In the genomic region with DNA sequence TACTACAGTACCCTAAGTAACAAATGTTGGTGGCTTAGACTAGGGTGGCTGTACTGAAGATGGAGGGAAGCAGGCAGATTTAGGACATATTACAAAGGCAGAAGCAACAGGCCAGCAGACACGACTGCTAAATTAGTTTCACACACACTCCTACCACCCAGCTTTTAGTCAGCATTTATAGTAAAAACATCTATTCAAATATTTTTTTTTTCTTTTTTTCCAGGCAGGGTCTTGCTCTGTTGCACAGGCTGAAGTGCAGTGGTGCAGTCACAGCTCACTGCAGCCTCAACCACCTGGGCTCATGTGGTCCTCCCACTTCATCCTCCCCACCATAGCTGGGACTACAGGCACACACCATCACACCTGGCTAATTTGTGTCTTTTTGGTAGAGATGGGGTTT, we compare ENCODE assay signal across 13 cellular contexts.
DNase-seq lines count a peak whose midpoint lies in the region; ATAC-seq and TF ChIP-seq lines count a peak whose summit lies in the region.
"Had no signal": no experiment of that assay in that cellular context is flagged by ENCODE, and none has a peak within 500 bp of the region (broad histone marks: within the 10 kb centered on the region; RNA-seq: fewer than 3 reads in every experiment).

No MANE protein-coding gene starts in this region.

- peaks cover 65% of the 10 kb centered on the region for H3K4me1 ChIP-seq in DOHH2 (ENCODE audit: control insufficient read depth, low read length)
- no peaks in the 10 kb centered on the region for H3K4me1 ChIP-seq in colonic mucosa
- H3K4me1 ChIP-seq: lower lobe of right lung had no signal

- H3K36me3 ChIP-seq in DOHH2 (ENCODE audit: control insufficient read depth, low read length): peaks cover 48% of the 10 kb centered on the region
- H3K36me3 ChIP-seq in colonic mucosa: no peaks in the 10 kb centered on the region

- CTCF ChIA-PET in RWPE1 (lab: Yijun Ruan, JAX): interaction anchor here (0.6 to 0.7 kb wide), 3 partner anchors 20 to 1918 kb away, joined by 3 to 5 read pairs (median 4); no protein-coding TSS in a partner anchor

- ATAC-seq in GM19395 (IDR thresholded peaks at IDR 0.05; ENCODE audit: unreplicated experiment) (peak; percentile 88), HG02981 (IDR thresholded peaks at IDR 0.05; ENCODE audit: unreplicated experiment) (peak; percentile 87)
- ATAC-seq: lower lobe of right lung, SK-N-SH treated with all-trans-retinoic acid at 6 μM for 48 hours had no signal

- H3K27me3 ChIP-seq in DOHH2 (ENCODE audit: control insufficient read depth, low read length): no peaks in the 10 kb centered on the region
- H3K27me3 ChIP-seq in colonic mucosa: no peaks in the 10 kb centered on the region
- H3K27me3 ChIP-seq: upper lobe of left lung had no signal

- peaks cover 20% of the 10 kb centered on the region for H3F3A ChIP-seq in DOHH2 (ENCODE audit: control insufficient read depth, insufficient read depth)

- no peak overlapping the region for H3K9ac ChIP-seq in colonic mucosa (ENCODE audit: low read depth in 2 of 2, low read length in 2 of 2)

- H4K20me1 ChIP-seq in DOHH2 (ENCODE audit: control insufficient read depth, insufficient read depth, low read depth, low read length): no peaks in the 10 kb centered on the region

- peaks cover 2% of the 10 kb centered on the region for H3K9me3 Mint-ChIP-seq in T-helper 2 cell treated with Interferon-gamma antibody and Interleukin-4, amounts not matched to agents 5 μg/mL and 100 μg/mL, for 36 hours

- POLR2A ChIA-PET in RWPE1 (lab: Yijun Ruan, JAX; ENCODE audit: low non-redundant PET): no interaction called here

- H3K9me3 ChIP-seq in DOHH2 (ENCODE audit: control insufficient read depth, insufficient read depth, low read length) (no peaks in the 10 kb centered on the region), colonic mucosa (no peaks in the 10 kb centered on the region)
- H3K9me3 ChIP-seq: lower lobe of right lung, upper lobe of left lung had no signal

- peak overlapping the region; percentile 94 for H3K4me2 ChIP-seq in DOHH2 (ENCODE audit: low read length)

- TF ChIP-seq CTCF in DOHH2 (IDR thresholded peaks at IDR 0.05; ENCODE audit: low read depth, low read length, poor library complexity, severe bottlenecking) (no peak), RWPE1 (conservative IDR thresholded peaks at IDR 0.05; ENCODE audit: low read depth) (no peak), colonic mucosa (IDR thresholded peaks at IDR 0.05) (no peak)

- H3K4me3 ChIP-seq in DOHH2 (ENCODE audit: low read length): peak overlapping the region; percentile 76
- no peak overlapping the region for H3K4me3 ChIP-seq in colonic mucosa
- H3K4me3 ChIP-seq: lower lobe of right lung, upper lobe of left lung had no signal

- peaks cover 57% of the 10 kb centered on the region for H3K4me1 Mint-ChIP-seq in T-helper 2 cell treated with Interferon-gamma antibody and Interleukin-4, amounts not matched to agents 5 μg/mL and 100 μg/mL, for 36 hours (ENCODE audit: low read depth)

- no peak overlapping the region for H3K4me3 Mint-ChIP-seq in T-helper 2 cell treated with Interferon-gamma antibody and Interleukin-4, amounts not matched to agents 5 μg/mL and 100 μg/mL, for 36 hours

- intact Hi-C loops in colonic mucosa (cut with DNase I): no loop called here

- no peak for DNase-seq in T-helper 2 cell treated with Interferon-gamma antibody and Interleukin-4, amounts not matched to agents 5 μg/mL and 100 μg/mL, for 36 hours (ENCODE audit: low spot score)
- DNase-seq in RWPE1 (ENCODE audit: low spot score) (no peak), NCI-H2107 treated with DMSO at 0.1 percent for 48 hours (lab: John Stamatoyannopoulos, UW; ENCODE audit: unreplicated experiment) (no peak), colonic mucosa (no peak), NCI-H2029 (lab: John Stamatoyannopoulos, UW) (no peak)
- DNase-seq: HCEC 1CT, lower lobe of right lung, NCI-H1930, upper lobe of left lung had no signal

- H3K27ac ChIP-seq in DOHH2 (ENCODE audit: low read depth, low read length) (peak overlapping the region; percentile 94), RWPE1 (no peak overlapping the region), colonic mucosa (no peak overlapping the region)
- H3K27ac ChIP-seq: lower lobe of right lung, upper lobe of left lung had no signal

- H3K36me3 Mint-ChIP-seq in T-helper 2 cell treated with Interferon-gamma antibody and Interleukin-4, amounts not matched to agents 5 μg/mL and 100 μg/mL, for 36 hours (ENCODE audit: low read depth): peaks cover 36% of the 10 kb centered on the region

- H3K9me2 ChIP-seq in DOHH2 (replicated peaks; ENCODE audit: control insufficient read depth, low read length): no peaks in the 10 kb centered on the region

- H3K27me3 Mint-ChIP-seq in T-helper 2 cell treated with Interferon-gamma antibody and Interleukin-4, amounts not matched to agents 5 μg/mL and 100 μg/mL, for 36 hours (ENCODE audit: low read depth): no peaks in the 10 kb centered on the region

- peaks cover 60% of the 10 kb centered on the region for H3K79me2 ChIP-seq in DOHH2 (ENCODE audit: control insufficient read depth, low read length)

- H3K27ac Mint-ChIP-seq in T-helper 2 cell treated with Interferon-gamma antibody and Interleukin-4, amounts not matched to agents 5 μg/mL and 100 μg/mL, for 36 hours: peak overlapping the region; percentile 50
